ENCODE assay signal across 20 cellular contexts in genomic region chr6:168524644-168525043, GRCh38.
A peak's percentile ranks its signal among the peaks of the same experiment; 100 is the strongest.
DNase-seq lines count a peak whose midpoint lies in the region; ATAC-seq and TF ChIP-seq lines count a peak whose summit lies in the region.
"Had no signal": no experiment of that assay in that cellular context is flagged by ENCODE, and none has a peak within 500 bp of the region (broad histone marks: within the 10 kb centered on the region; RNA-seq: fewer than 3 reads in every experiment).

No MANE protein-coding gene starts in this region.

- POLR2A ChIA-PET in WTC11 (lab: Charles Lee): no interaction called here

- ATAC-seq in WTC11: peak; percentile 98
- ATAC-seq in GM19351 (IDR thresholded peaks at IDR 0.05; ENCODE audit: unreplicated experiment): no peak
- ATAC-seq: lower lobe of right lung had no signal

- H3K36me3 ChIP-seq in stomach smooth muscle (ENCODE audit: control insufficient read depth in 2 of 2, insufficient read depth in 2 of 2, low read length in 2 of 2) (peaks cover 6 to 8% of the 10 kb centered on the region in 2 donors), breast epithelium (no peaks in the 10 kb centered on the region)
- H3K36me3 ChIP-seq: BLaER1, lower lobe of right lung, tibial nerve had no signal

- TF ChIP-seq CTCF in WTC11 (IDR thresholded peaks at IDR 0.05) (no peak), breast epithelium (IDR thresholded peaks at IDR 0.05) (no peak)

- intact Hi-C loops in breast epithelium (cut with DNase I; ENCODE audit: low total_unique reads): no loop called here

- DNase-seq in NCI-H146 (lab: John Stamatoyannopoulos, UW): peak; percentile 24
- no peak for DNase-seq in NCI-H146 treated with DMSO at 0.1 percent for 48 hours (lab: John Stamatoyannopoulos, UW; ENCODE audit: unreplicated experiment)
- DNase-seq in WTC11 (ENCODE audit: low spot score): peak; percentile 69
- DNase-seq in iPS DF 19.7 (ENCODE audit: low read depth, low spot score): peak; percentile 28
- no peak for DNase-seq in breast epithelium (ENCODE audit: low spot score in 2 of 2)
- DNase-seq in HuH-7.5 (ENCODE audit: low spot score): no peak
- DNase-seq: 8988T; activated CD4-positive, alpha-beta T cell treated with anti-CD3 and anti-CD28 coated beads, Interleukin-2, amount 10 ng/mL, durations not matched to agents 24 days and 14 days; activated CD8-positive, alpha-beta memory T cell treated with anti-CD3 and anti-CD28 coated beads, Interleukin-2, amount 50 U/mL, for 48 hours; activated naive CD4-positive, alpha-beta T cell treated with anti-CD3 and anti-CD28 coated beads, Interleukin-2, amount 10 ng/mL, durations not matched to agents 7 days and 5 days; GM23248; Kasumi-1; lower lobe of right lung; naive B cell; NCI-H1105 treated with DMSO at 0.1 percent for 48 hours; NCI-H524 had no signal

- no peaks in the 10 kb centered on the region for H3K36me3 Mint-ChIP-seq in WTC11
- H3K36me3 Mint-ChIP-seq: activated naive CD4-positive, alpha-beta T cell treated with anti-CD3 and anti-CD28 coated beads, Interleukin-2, amount 10 ng/mL, durations not matched to agents 7 days and 5 days had no signal

- peaks cover 12% of the 10 kb centered on the region for H3K4me1 Mint-ChIP-seq in WTC11
- H3K4me1 Mint-ChIP-seq: activated CD4-positive, alpha-beta T cell treated with anti-CD3 and anti-CD28 coated beads, Interleukin-2, amount 10 ng/mL, durations not matched to agents 24 days and 14 days; activated naive CD4-positive, alpha-beta T cell treated with anti-CD3 and anti-CD28 coated beads, Interleukin-2, amount 10 ng/mL, durations not matched to agents 7 days and 5 days had no signal

- no peak for TF ChIP-seq POLR2A in breast epithelium (IDR thresholded peaks at IDR 0.05)

- peaks cover 8% of the 10 kb centered on the region for H3K9me3 Mint-ChIP-seq in WTC11
- H3K9me3 Mint-ChIP-seq: activated CD4-positive, alpha-beta T cell treated with anti-CD3 and anti-CD28 coated beads, Interleukin-2, amount 10 ng/mL, durations not matched to agents 24 days and 14 days; activated naive CD4-positive, alpha-beta T cell treated with anti-CD3 and anti-CD28 coated beads, Interleukin-2, amount 10 ng/mL, durations not matched to agents 7 days and 5 days had no signal

- no peak overlapping the region for H3K4me3 ChIP-seq in stomach smooth muscle (ENCODE audit: low read length in 2 of 2)
- H3K4me3 ChIP-seq in breast epithelium: no peak overlapping the region
- H3K4me3 ChIP-seq: BLaER1, GM23248, lower lobe of right lung, tibial nerve had no signal

- H3K4me1 ChIP-seq in stomach smooth muscle (ENCODE audit: control insufficient read depth, insufficient read depth, low read length) (peaks cover 27% of the 10 kb centered on the region), breast epithelium (peaks cover 7 to 15% of the 10 kb centered on the region in 2 donors)

- H3K27me3 ChIP-seq in stomach smooth muscle (ENCODE audit: control insufficient read depth in 1 of 2, insufficient read depth in 2 of 2, low read length in 2 of 2) (no peaks in the 10 kb centered on the region), breast epithelium (no peaks in the 10 kb centered on the region)
- H3K27me3 ChIP-seq: BLaER1, tibial nerve had no signal

- H3K9me3 ChIP-seq in stomach smooth muscle (ENCODE audit: control insufficient read depth in 2 of 2, low read length in 2 of 2): no peaks in the 10 kb centered on the region
- no peaks in the 10 kb centered on the region for H3K9me3 ChIP-seq in breast epithelium
- H3K9me3 ChIP-seq: BLaER1, lower lobe of right lung, tibial nerve had no signal

- no peak overlapping the region for H3K27ac Mint-ChIP-seq in WTC11
- H3K27ac Mint-ChIP-seq: activated CD4-positive, alpha-beta T cell treated with anti-CD3 and anti-CD28 coated beads, Interleukin-2, amount 10 ng/mL, durations not matched to agents 24 days and 14 days; activated naive CD4-positive, alpha-beta T cell treated with anti-CD3 and anti-CD28 coated beads, Interleukin-2, amount 10 ng/mL, durations not matched to agents 7 days and 5 days; naive B cell had no signal

- CTCF ChIA-PET in WTC11 (lab: Charles Lee): interaction anchor here (0.8 kb wide), 1 partner anchor 154 kb away, joined by 4 read pairs; no protein-coding TSS in a partner anchor

- H3K27me3 Mint-ChIP-seq in WTC11 (ENCODE audit: low read depth): peaks cover 4% of the 10 kb centered on the region
- H3K27me3 Mint-ChIP-seq: activated CD4-positive, alpha-beta T cell treated with anti-CD3 and anti-CD28 coated beads, Interleukin-2, amount 10 ng/mL, durations not matched to agents 24 days and 14 days; activated naive CD4-positive, alpha-beta T cell treated with anti-CD3 and anti-CD28 coated beads, Interleukin-2, amount 10 ng/mL, durations not matched to agents 7 days and 5 days had no signal

- no peak overlapping the region for H3K4me3 Mint-ChIP-seq in WTC11
- H3K4me3 Mint-ChIP-seq: activated CD4-positive, alpha-beta T cell treated with anti-CD3 and anti-CD28 coated beads, Interleukin-2, amount 10 ng/mL, durations not matched to agents 24 days and 14 days; activated naive CD4-positive, alpha-beta T cell treated with anti-CD3 and anti-CD28 coated beads, Interleukin-2, amount 10 ng/mL, durations not matched to agents 7 days and 5 days; naive B cell had no signal

- H3K9ac ChIP-seq in stomach smooth muscle (ENCODE audit: low read length in 2 of 2): no peak overlapping the region
- H3K9ac ChIP-seq: BLaER1, GM23248 had no signal

- H3K27ac ChIP-seq in stomach smooth muscle (ENCODE audit: low read length) (peak overlapping the region; percentile 95), breast epithelium (peak overlapping the region in 1 of 2 donors; percentile 5)
- H3K27ac ChIP-seq: BLaER1, GM23248, lower lobe of right lung had no signal

TF ChIP-seq in WTC11, 78 proteins besides CTCF, POLR2A, EP300 and RAD21:
- TF ChIP-seq MAX (CRISPR knock-in tag; IDR thresholded peaks at IDR 0.05) (peak; percentile 47; the same call in 1 of the 2 replicates), ZNF121 (CRISPR knock-in tag; IDR thresholded peaks at IDR 0.05) (no peak), FOXP4 (CRISPR knock-in tag; IDR thresholded peaks at IDR 0.05) (no peak)

Comparison
In these comparisons a context has a peak if more than half of its experiments do, and no peak if none do; other contexts are left out.
1. DNase-seq: peak in NCI-H146 (single experiment), WTC11 (single experiment) and iPS DF 19.7 (single experiment); none in NCI-H146 treated with DMSO at 0.1 percent for 48 hours (single experiment), breast epithelium (0 of 2) and HuH-7.5 (single experiment).